Comparison of ENCODE assay signal across 8 cellular contexts in the genomic region with DNA sequence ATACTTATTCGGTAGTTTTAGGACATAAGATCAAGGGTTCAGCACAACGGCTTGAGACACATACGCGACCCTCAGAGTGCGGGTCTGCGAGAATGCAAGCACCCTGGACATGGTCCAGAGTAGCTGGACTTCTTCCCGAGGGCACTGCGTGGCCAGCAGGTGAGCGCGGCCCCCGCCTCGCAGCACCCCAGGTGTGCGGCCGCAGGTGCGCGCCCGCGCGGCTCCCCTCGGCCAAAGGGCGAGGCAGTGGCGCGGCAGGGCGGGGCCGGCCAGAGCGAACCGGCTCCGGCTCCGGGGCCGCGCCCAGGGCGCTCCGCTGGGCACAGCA. TPM values are rescaled to one million over a fixed set of nuclear protein-coding genes. Genes with fewer than 3 reads are reported as not detected.
DNase-seq lines count a peak whose midpoint lies in the region; TF ChIP-seq lines count a peak whose summit lies in the region.

No MANE protein-coding gene starts in this region.

- no peaks in the 10 kb centered on the region for H3K9me3 ChIP-seq in duodenal mucosa (ENCODE audit: control insufficient read depth in 1 of 2, low read length in 2 of 2)

- no peaks in the 10 kb centered on the region for H3K36me3 Mint-ChIP-seq in nephron progenitor cell (ENCODE audit: low read depth)

- H3K27ac ChIP-seq in C4-2B (peak overlapping the region; percentile 96), duodenal mucosa (ENCODE audit: low read depth, low read length) (peak overlapping the region; percentile 87)

- peaks cover 14 to 16% of the 10 kb centered on the region in 2 donors for H3K4me1 ChIP-seq in duodenal mucosa (ENCODE audit: control insufficient read depth in 1 of 2, insufficient read depth in 2 of 2, low read length in 2 of 2)

- no peaks in the 10 kb centered on the region for H3K9me3 Mint-ChIP-seq in nephron progenitor cell

- no peak for DNase-seq in Jurkat, Clone E6-1 (ENCODE audit: low read depth, low spot score)
- DNase-seq in nephron progenitor cell, result no peak
- no peak for DNase-seq in dermis blood vessel endothelial cell
- DNase-seq in retina, result no peak
- DNase-seq in NCI-H146 treated with DMSO at 0.1 percent for 48 hours (lab: John Stamatoyannopoulos, UW; ENCODE audit: unreplicated experiment), result no peak
- no peak for DNase-seq in NCI-H748 treated with DMSO at 0.1 percent for 48 hours (lab: John Stamatoyannopoulos, UW)

- no peaks in the 10 kb centered on the region for H3K36me3 ChIP-seq in duodenal mucosa (ENCODE audit: control insufficient read depth in 1 of 2, insufficient read depth in 2 of 2, low read length in 2 of 2)

- TF ChIP-seq CTCF in C4-2B (conservative IDR thresholded peaks at IDR 0.05) (no peak), nephron progenitor cell (IDR thresholded peaks at IDR 0.05) (no peak)

- peaks cover 37% of the 10 kb centered on the region for H3K27me3 Mint-ChIP-seq in nephron progenitor cell (ENCODE audit: low read depth, poor library complexity)

- peak overlapping the region; percentile 56 for H3K4me3 ChIP-seq in Jurkat, Clone E6-1 (ENCODE audit: low read length)
- H3K4me3 ChIP-seq in duodenal mucosa (ENCODE audit: low read depth in 1 of 2, low read length in 2 of 2), result peak overlapping the region; percentile 68 to 91

- H3K4me1 Mint-ChIP-seq in nephron progenitor cell, result peaks cover 21% of the 10 kb centered on the region

- peak overlapping the region; percentile 95 for H3K4me3 Mint-ChIP-seq in nephron progenitor cell

- H3K27me3 ChIP-seq in duodenal mucosa (ENCODE audit: control insufficient read depth in 1 of 2, insufficient read depth in 2 of 2, low read length in 2 of 2), result peaks cover 0 to 3% of the 10 kb centered on the region in 2 donors

- no peak overlapping the region for H3K27ac Mint-ChIP-seq in nephron progenitor cell

- H3K9ac ChIP-seq in duodenal mucosa (ENCODE audit: low read depth in 1 of 2, low read length in 2 of 2), result peak overlapping the region; percentile 77 to 86

RNA-seq across cellular contexts. Expression of a gene that starts 0.3 kb away (rescaled TPM):
- polyA plus RNA-seq in Jurkat, Clone E6-1 (2012; ENCODE audit: insufficient read depth, insufficient read length), result 0.59 TPM
- total RNA-seq in dermis blood vessel endothelial cell, result 37.2 and 63.8 TPM in 2 replicates
